1 cellular context compared by ENCODE assay signal in the genomic region with DNA sequence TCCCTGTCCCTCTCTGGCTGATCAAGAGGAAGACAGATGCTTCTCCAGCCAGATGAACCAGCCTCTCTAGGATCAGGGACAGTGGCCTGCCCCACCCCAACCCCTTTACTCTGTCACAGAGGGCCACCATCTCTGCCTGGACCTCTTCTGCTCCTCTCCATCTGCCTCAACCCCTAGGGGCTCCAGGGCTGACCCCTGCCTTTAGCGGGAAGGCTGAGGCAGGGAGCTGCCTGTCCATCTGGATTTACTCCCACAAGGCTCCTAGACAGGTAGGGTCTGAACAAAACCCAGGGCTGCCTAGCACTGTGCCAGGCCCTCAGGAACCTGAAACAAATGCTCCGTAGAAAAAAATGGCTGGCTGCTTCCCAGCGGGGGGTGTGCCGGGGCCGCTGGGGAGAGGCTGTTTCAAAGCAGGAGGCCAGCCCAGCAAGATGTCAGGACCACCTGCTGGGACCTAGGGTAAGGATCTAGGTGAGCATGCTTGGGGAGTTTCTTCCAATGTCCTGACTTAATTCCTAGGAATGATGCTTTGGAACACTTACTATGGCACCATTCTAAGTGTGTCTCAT.
TF ChIP-seq lines count a peak whose summit lies in the region.

No MANE protein-coding gene starts in this region.

TF ChIP-seq in endothelial cell of umbilical vein, 7 proteins besides CTCF, POLR2A, EP300 and RAD21:
- TF ChIP-seq JUN (IDR thresholded peaks at IDR 0.05; ENCODE audit: borderline replicate concordance, insufficient read depth, insufficient read length, low read depth), result no peak
- no peak for TF ChIP-seq MYC (IDR thresholded peaks at IDR 0.05; ENCODE audit: low read depth, low read length)
- no peak for TF ChIP-seq GATA2 (IDR thresholded peaks at IDR 0.05; ENCODE audit: insufficient read depth, insufficient read length, low read depth, low read length)
- TF ChIP-seq FOS (IDR thresholded peaks at IDR 0.05; ENCODE audit: borderline replicate concordance, insufficient read depth, low read length), result no peak
- TF ChIP-seq POLR2AphosphoS5 (IDR thresholded peaks at IDR 0.05; ENCODE audit: insufficient read depth, low read depth, low read length), result no peak
- no peak for TF ChIP-seq EZH2 (IDR thresholded peaks at IDR 0.05; ENCODE audit: borderline replicate concordance, low read depth, low read length, severe bottlenecking)
- TF ChIP-seq, protein P1, sequence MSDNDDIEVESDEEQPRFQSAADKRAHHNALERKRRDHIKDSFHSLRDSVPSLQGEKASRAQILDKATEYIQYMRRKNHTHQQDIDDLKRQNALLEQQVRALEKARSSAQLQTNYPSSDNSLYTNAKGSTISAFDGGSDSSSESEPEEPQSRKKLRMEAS (IDR thresholded peaks at IDR 0.05; ENCODE audit: insufficient read depth, insufficient read length), result no peak
